In the genomic region with DNA sequence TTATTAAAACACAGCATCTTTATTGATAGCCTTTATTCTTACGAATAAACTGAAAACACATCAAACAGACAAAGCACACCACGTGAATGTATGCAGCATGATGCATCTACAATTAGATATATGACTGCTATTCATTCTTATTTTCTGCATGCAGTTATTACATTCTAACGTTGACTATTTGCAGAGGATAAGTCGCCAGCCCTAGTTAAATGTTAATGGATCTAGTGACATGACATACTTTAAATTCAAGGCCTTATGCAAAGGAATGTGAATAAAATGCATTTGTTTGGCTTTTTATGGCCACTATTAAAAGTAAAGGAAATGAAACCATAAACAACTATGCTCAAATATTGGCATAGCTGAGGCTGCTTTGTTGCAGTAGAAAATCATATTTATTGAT, we compare ENCODE assay signal across 23 cellular contexts.
DNase-seq lines count a peak whose midpoint lies in the region; FAIRE-seq and TF ChIP-seq lines count a peak whose summit lies in the region.
"Had no signal": no experiment of that assay in that cellular context is flagged by ENCODE, and none has a peak within 500 bp of the region (broad histone marks: within the 10 kb centered on the region; RNA-seq: fewer than 3 reads in every experiment).

No MANE protein-coding gene starts in this region.

- peaks cover 1% of the 10 kb centered on the region for H3K36me3 Mint-ChIP-seq in mesothelial cell of epicardium
- H3K36me3 Mint-ChIP-seq: CD4-positive, CD25-positive, alpha-beta regulatory T cell; CD8-positive, alpha-beta T cell had no signal

- H3K4me1 Mint-ChIP-seq in mesothelial cell of epicardium = peaks cover 3% of the 10 kb centered on the region
- H3K4me1 Mint-ChIP-seq: B cell; CD4-positive, CD25-positive, alpha-beta regulatory T cell had no signal

- no peak overlapping the region for H3K4me3 ChIP-seq in SK-N-MC
- H3K4me3 ChIP-seq: BLaER1, HAP-1 had no signal

- peak; percentile 69 for FAIRE-seq in D721Med (lab: Jason Lieb, UNC)
- FAIRE-seq: A204.1, GM12891, GM18507, H54 had no signal

- H3K9me3 Mint-ChIP-seq in mesothelial cell of epicardium = peaks cover 4% of the 10 kb centered on the region
- H3K9me3 Mint-ChIP-seq: HFFc6 had no signal

- DNase-seq in D721Med (ENCODE audit: insufficient read length, low spot score) = no peak
- DNase-seq in SK-N-MC (ENCODE audit: low read depth, low spot score) = no peak
- DNase-seq in fibroblast of gingiva (ENCODE audit: low read depth) = peak; percentile 17
- DNase-seq in mesothelial cell of epicardium (ENCODE audit: low spot score in 2 of 2, unreplicated experiment in 2 of 2) = no peak
- no peak for DNase-seq in cortex of kidney (lab: John Stamatoyannopoulos, UW)
- no peak for DNase-seq in iPS-NIHi7 (ENCODE audit: extremely low spot score)
- DNase-seq: Caco-2; CD4-positive, CD25-positive, alpha-beta regulatory T cell; CD8-positive, alpha-beta T cell; DMS 273 treated with DMSO at 0.1 percent for 48 hours; DMS79; GF-D8; GOT3; HFFc6 had no signal

- H3K4me3 Mint-ChIP-seq in mesothelial cell of epicardium = no peak overlapping the region
- H3K4me3 Mint-ChIP-seq: B cell; CD4-positive, CD25-positive, alpha-beta regulatory T cell; CD8-positive, alpha-beta T cell; HFFc6 had no signal

- no peaks in the 10 kb centered on the region for H3K36me3 ChIP-seq in SK-N-MC (ENCODE audit: insufficient read depth, low read length)
- H3K36me3 ChIP-seq: BLaER1, HAP-1 had no signal

- peak overlapping the region; percentile 4 for H3K27ac ChIP-seq in SK-N-MC
- H3K27ac ChIP-seq: 22Rv1, BLaER1, C4-2B had no signal

- H3K9me3 ChIP-seq in SK-N-MC (ENCODE audit: low read depth, low read length) = no peaks in the 10 kb centered on the region
- H3K9me3 ChIP-seq: BLaER1, HAP-1 had no signal

- TF ChIP-seq CTCF in D721Med (IDR thresholded peaks at IDR 0.05; ENCODE audit: insufficient read depth, missing control alignments) (no peak), mesothelial cell of epicardium (IDR thresholded peaks at IDR 0.05; ENCODE audit: unreplicated experiment) (no peak)

- H3K9ac ChIP-seq in SK-N-MC (ENCODE audit: insufficient read length) = no peak overlapping the region
- H3K9ac ChIP-seq: BLaER1 had no signal

- H3K27ac Mint-ChIP-seq in mesothelial cell of epicardium = no peak overlapping the region
- H3K27ac Mint-ChIP-seq: B cell; CD4-positive, CD25-positive, alpha-beta regulatory T cell; CD8-positive, alpha-beta T cell; HFFc6 had no signal

- H3K27me3 Mint-ChIP-seq in mesothelial cell of epicardium (ENCODE audit: low read depth) = no peaks in the 10 kb centered on the region
- H3K27me3 Mint-ChIP-seq: B cell; CD4-positive, CD25-positive, alpha-beta regulatory T cell had no signal
